Comparison of ENCODE assay signal across 1 cellular context in the genomic region with DNA sequence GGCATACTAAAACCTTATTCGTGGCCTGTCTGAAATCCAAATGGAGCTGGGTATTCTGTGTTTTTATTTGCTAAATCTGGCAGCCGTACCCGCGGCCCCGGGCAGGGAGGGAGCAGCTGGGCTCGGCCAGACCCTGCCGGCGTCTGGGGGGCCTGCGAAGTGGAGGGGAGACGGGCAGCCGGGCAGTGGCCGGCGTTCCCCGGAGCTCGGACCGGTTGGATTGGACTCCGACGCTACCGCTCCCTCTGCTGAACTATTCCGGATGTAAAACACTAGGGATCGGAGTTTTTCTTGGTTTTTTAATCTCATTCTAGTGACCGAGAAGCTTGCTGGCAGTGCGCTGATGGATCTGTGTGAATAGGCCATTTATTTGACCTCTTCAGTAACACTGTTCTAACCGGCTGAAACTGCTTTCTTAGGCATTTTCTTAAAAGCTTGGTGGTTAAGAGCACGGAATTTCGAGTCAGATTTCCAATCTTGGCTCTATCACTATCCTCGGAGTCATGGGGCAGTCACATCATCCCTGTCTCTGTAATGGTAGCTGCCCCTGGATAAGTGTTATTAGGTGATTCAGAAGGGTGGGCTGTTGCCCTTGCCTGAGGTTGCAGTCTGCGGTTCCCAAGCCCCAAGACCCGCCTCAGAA.
TF ChIP-seq lines count a peak whose summit lies in the region.

No MANE protein-coding gene starts in this region.

TF ChIP-seq in SK-N-SH treated with all-trans-retinoic acid at 6 μM for 48 hours, 23 proteins besides CTCF, POLR2A, EP300 and RAD21 (continued from another document):
- TF ChIP-seq, protein P1, sequence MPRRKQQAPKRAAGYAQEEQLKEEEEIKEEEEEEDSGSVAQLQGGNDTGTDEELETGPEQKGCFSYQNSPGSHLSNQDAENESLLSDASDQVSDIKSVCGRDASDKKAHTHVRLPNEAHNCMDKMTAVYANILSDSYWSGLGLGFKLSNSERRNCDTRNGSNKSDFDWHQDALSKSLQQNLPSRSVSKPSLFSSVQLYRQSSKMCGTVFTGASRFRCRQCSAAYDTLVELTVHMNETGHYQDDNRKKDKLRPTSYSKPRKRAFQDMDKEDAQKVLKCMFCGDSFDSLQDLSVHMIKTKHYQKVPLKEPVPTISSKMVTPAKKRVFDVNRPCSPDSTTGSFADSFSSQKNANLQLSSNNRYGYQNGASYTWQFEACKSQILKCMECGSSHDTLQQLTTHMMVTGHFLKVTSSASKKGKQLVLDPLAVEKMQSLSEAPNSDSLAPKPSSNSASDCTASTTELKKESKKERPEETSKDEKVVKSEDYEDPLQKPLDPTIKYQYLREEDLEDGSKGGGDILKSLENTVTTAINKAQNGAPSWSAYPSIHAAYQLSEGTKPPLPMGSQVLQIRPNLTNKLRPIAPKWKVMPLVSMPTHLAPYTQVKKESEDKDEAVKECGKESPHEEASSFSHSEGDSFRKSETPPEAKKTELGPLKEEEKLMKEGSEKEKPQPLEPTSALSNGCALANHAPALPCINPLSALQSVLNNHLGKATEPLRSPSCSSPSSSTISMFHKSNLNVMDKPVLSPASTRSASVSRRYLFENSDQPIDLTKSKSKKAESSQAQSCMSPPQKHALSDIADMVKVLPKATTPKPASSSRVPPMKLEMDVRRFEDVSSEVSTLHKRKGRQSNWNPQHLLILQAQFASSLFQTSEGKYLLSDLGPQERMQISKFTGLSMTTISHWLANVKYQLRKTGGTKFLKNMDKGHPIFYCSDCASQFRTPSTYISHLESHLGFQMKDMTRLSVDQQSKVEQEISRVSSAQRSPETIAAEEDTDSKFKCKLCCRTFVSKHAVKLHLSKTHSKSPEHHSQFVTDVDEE (CRISPR knock-in tag; IDR thresholded peaks at IDR 0.05): no peak
- TF ChIP-seq, protein P2, sequence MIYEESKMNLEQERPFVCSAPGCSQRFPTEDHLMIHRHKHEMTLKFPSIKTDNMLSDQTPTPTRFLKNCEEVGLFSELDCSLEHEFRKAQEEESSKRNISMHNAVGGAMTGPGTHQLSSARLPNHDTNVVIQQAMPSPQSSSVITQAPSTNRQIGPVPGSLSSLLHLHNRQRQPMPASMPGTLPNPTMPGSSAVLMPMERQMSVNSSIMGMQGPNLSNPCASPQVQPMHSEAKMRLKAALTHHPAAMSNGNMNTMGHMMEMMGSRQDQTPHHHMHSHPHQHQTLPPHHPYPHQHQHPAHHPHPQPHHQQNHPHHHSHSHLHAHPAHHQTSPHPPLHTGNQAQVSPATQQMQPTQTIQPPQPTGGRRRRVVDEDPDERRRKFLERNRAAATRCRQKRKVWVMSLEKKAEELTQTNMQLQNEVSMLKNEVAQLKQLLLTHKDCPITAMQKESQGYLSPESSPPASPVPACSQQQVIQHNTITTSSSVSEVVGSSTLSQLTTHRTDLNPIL (CRISPR knock-in tag; IDR thresholded peaks at IDR 0.05; ENCODE audit: low read depth): no peak
- TF ChIP-seq SNAI2 (CRISPR knock-in tag; IDR thresholded peaks at IDR 0.05) (no peak), TOX (CRISPR knock-in tag; IDR thresholded peaks at IDR 0.05; ENCODE audit: borderline replicate concordance) (no peak), CSDC2 (CRISPR knock-in tag; IDR thresholded peaks at IDR 0.05) (no peak), OSR1 (CRISPR knock-in tag; IDR thresholded peaks at IDR 0.05) (no peak)
TF ChIP-seq in SK-N-SH treated with all-trans-retinoic acid at 6 μM for 48 hours: peak in this region for 0.
